In genomic region chr7:140541513-140542192, GRCh38 we compare ENCODE assay signal across 2 cellular contexts.
TF ChIP-seq lines count a peak whose summit lies in the region.

No MANE protein-coding gene starts in this region.

TF ChIP-seq in A549, 52 proteins besides CTCF, POLR2A, EP300 and RAD21 (continued from another document):
- TF ChIP-seq BCL3 (IDR thresholded peaks at IDR 0.05) (0 out of 3 replicates have a peak, but pooled peaks have one; percentile 51), ELK1 (IDR thresholded peaks at IDR 0.05; ENCODE audit: low read depth, low read length) (no peak)

TF ChIP-seq in Ishikawa, 13 proteins besides CTCF, POLR2A, EP300 and RAD21 (continued from another document):
- TF ChIP-seq TCF12 (IDR thresholded peaks at IDR 0.05; ENCODE audit: low read depth) (no peak), NFIC (IDR thresholded peaks at IDR 0.05) (peak; percentile 63), FOXM1 (IDR thresholded peaks at IDR 0.05; ENCODE audit: borderline replicate concordance, low read depth) (no peak), CREB1 (IDR thresholded peaks at IDR 0.05; ENCODE audit: low read depth) (no peak), ZBTB7A (IDR thresholded peaks at IDR 0.05; ENCODE audit: low read depth) (no peak), USF1 (IDR thresholded peaks at IDR 0.05) (no peak)
- TF ChIP-seq, protein P1, sequence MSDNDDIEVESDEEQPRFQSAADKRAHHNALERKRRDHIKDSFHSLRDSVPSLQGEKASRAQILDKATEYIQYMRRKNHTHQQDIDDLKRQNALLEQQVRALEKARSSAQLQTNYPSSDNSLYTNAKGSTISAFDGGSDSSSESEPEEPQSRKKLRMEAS (IDR thresholded peaks at IDR 0.05), result peak; percentile 32; the same call in 1 of the 2 replicates
